ENCODE assay signal across 10 cellular contexts in genomic region chr7:117023325-117023854, GRCh38.
A peak's percentile ranks its signal among the peaks of the same experiment; 100 is the strongest.
DNase-seq lines count a peak whose midpoint lies in the region; ATAC-seq and TF ChIP-seq lines count a peak whose summit lies in the region.
"Had no signal": no experiment of that assay in that cellular context is flagged by ENCODE, and none has a peak within 500 bp of the region (broad histone marks: within the 10 kb centered on the region; RNA-seq: fewer than 3 reads in every experiment).

No MANE protein-coding gene starts in this region.

- intact Hi-C loops in tibial artery (cut with DNase I; ENCODE audit: low total_unique reads) (loop anchor here (10.0 kb wide), 1 partner anchor 61 kb away; no protein-coding TSS in a partner anchor), natural killer cell (cut with micrococcal nuclease) (no loop called here)

- TF ChIP-seq CTCF in OCI-LY3 (IDR thresholded peaks at IDR 0.05; ENCODE audit: low read depth, low read length) (no peak), tibial artery (IDR thresholded peaks at IDR 0.05) (no peak), natural killer cell (IDR thresholded peaks at IDR 0.05) (no peak)

- CTCF ChIA-PET in activated naive CD4-positive, alpha-beta T cell treated with anti-CD3 and anti-CD28 coated beads, Interleukin-2, amount 10 ng/mL, durations not matched to agents 7 days and 5 days (lab: Charles Lee), result interaction anchor here (0.7 to 1.6 kb wide), 2 partner anchors 15 to 104 kb away, joined by 3 read pairs; no protein-coding TSS in a partner anchor

- no peaks in the 10 kb centered on the region for H3K9me3 Mint-ChIP-seq in activated naive CD4-positive, alpha-beta T cell treated with anti-CD3 and anti-CD28 coated beads, Interleukin-2, amount 50 U/mL, for 72 hours
- H3K9me3 Mint-ChIP-seq in activated naive CD4-positive, alpha-beta T cell treated with anti-CD3 and anti-CD28 coated beads, Interleukin-2, amount 10 ng/mL, durations not matched to agents 7 days and 5 days, result no peaks in the 10 kb centered on the region
- H3K9me3 Mint-ChIP-seq in natural killer cell, result no peaks in the 10 kb centered on the region

- H3K4me3 ChIP-seq in OCI-LY3 (ENCODE audit: low read length) (no peak overlapping the region), tibial artery (peak overlapping the region; percentile 50 to 54)

- no peak for DNase-seq in activated naive CD4-positive, alpha-beta T cell treated with anti-CD3 and anti-CD28 coated beads, Interleukin-2, amount 50 U/mL, for 72 hours (ENCODE audit: low spot score in 2 of 2)
- no peak for DNase-seq in activated naive CD4-positive, alpha-beta T cell treated with anti-CD3 and anti-CD28 coated beads, Interleukin-2, amount 10 ng/mL, durations not matched to agents 7 days and 5 days
- DNase-seq in tibial artery, result no peak
- no peak for DNase-seq in iPS-NIHi7 (ENCODE audit: extremely low spot score)
- DNase-seq in natural killer cell, result no peak
- DNase-seq: islet precursor cell, RPMI8226 had no signal

- no peak overlapping the region for H3K4me3 Mint-ChIP-seq in activated naive CD4-positive, alpha-beta T cell treated with anti-CD3 and anti-CD28 coated beads, Interleukin-2, amount 10 ng/mL, durations not matched to agents 7 days and 5 days
- H3K4me3 Mint-ChIP-seq in natural killer cell, result no peak overlapping the region

- peak; percentile 44 to 59 for ATAC-seq in activated naive CD4-positive, alpha-beta T cell treated with anti-CD3 and anti-CD28 coated beads, Interleukin-2, amount 50 U/mL, for 72 hours
- peak; percentile 80 for ATAC-seq in HG02852 (IDR thresholded peaks at IDR 0.05; ENCODE audit: unreplicated experiment)
- ATAC-seq in natural killer cell, result no peak
- no peak for ATAC-seq in activated CD4-positive, CD25-positive, alpha-beta regulatory T cell treated with anti-CD3 and anti-CD28 coated beads, Interleukin-2, amount 50 U/mL, for 24 hours

- H3K9me3 ChIP-seq in OCI-LY3 (ENCODE audit: insufficient read depth, low read length) (no peaks in the 10 kb centered on the region), tibial artery (no peaks in the 10 kb centered on the region)

- H3K36me3 ChIP-seq in OCI-LY3 (replicated peaks; ENCODE audit: low read depth, low read length) (peaks cover 39% of the 10 kb centered on the region), tibial artery (no peaks in the 10 kb centered on the region)

- H3K9ac ChIP-seq in OCI-LY3 (ENCODE audit: low read length), result no peak overlapping the region

- H3K27ac ChIP-seq in OCI-LY3 (ENCODE audit: low read length) (no peak overlapping the region), tibial artery (peak overlapping the region; percentile 77 to 83)

- H2AFZ ChIP-seq in OCI-LY3 (ENCODE audit: low read depth, low read length), result no peak overlapping the region

- H3K27me3 ChIP-seq in OCI-LY3 (ENCODE audit: low read depth, low read length) (no peaks in the 10 kb centered on the region), tibial artery (no peaks in the 10 kb centered on the region)

- H3K27me3 Mint-ChIP-seq in activated naive CD4-positive, alpha-beta T cell treated with anti-CD3 and anti-CD28 coated beads, Interleukin-2, amount 10 ng/mL, durations not matched to agents 7 days and 5 days, result no peaks in the 10 kb centered on the region
- no peaks in the 10 kb centered on the region for H3K27me3 Mint-ChIP-seq in natural killer cell (ENCODE audit: low read depth in 2 of 2)

- peaks cover 7% of the 10 kb centered on the region for H3K4me1 Mint-ChIP-seq in activated naive CD4-positive, alpha-beta T cell treated with anti-CD3 and anti-CD28 coated beads, Interleukin-2, amount 10 ng/mL, durations not matched to agents 7 days and 5 days
- peaks cover 4 to 13% of the 10 kb centered on the region in 2 donors for H3K4me1 Mint-ChIP-seq in natural killer cell

- H3K27ac Mint-ChIP-seq in activated naive CD4-positive, alpha-beta T cell treated with anti-CD3 and anti-CD28 coated beads, Interleukin-2, amount 50 U/mL, for 72 hours, result no peak overlapping the region
- no peak overlapping the region for H3K27ac Mint-ChIP-seq in activated naive CD4-positive, alpha-beta T cell treated with anti-CD3 and anti-CD28 coated beads, Interleukin-2, amount 10 ng/mL, durations not matched to agents 7 days and 5 days
- H3K27ac Mint-ChIP-seq in natural killer cell, result no peak overlapping the region

- H3K4me1 ChIP-seq in OCI-LY3 (ENCODE audit: low read length) (peaks cover 30% of the 10 kb centered on the region), tibial artery (peaks cover 0 to 75% (median 12%) of the 10 kb centered on the region in 4 donors)

- H3K4me2 ChIP-seq in OCI-LY3 (ENCODE audit: low read length), result peak overlapping the region; percentile 39

- H4K20me1 ChIP-seq in OCI-LY3 (ENCODE audit: insufficient read depth, low read length), result peaks cover 85% of the 10 kb centered on the region

- H3K36me3 Mint-ChIP-seq in activated naive CD4-positive, alpha-beta T cell treated with anti-CD3 and anti-CD28 coated beads, Interleukin-2, amount 50 U/mL, for 72 hours, result no peaks in the 10 kb centered on the region
- H3K36me3 Mint-ChIP-seq in activated naive CD4-positive, alpha-beta T cell treated with anti-CD3 and anti-CD28 coated beads, Interleukin-2, amount 10 ng/mL, durations not matched to agents 7 days and 5 days, result no peaks in the 10 kb centered on the region
- no peaks in the 10 kb centered on the region for H3K36me3 Mint-ChIP-seq in natural killer cell

- peaks cover 98% of the 10 kb centered on the region for H3K79me2 ChIP-seq in OCI-LY3 (ENCODE audit: low read length)

Comparison
In these comparisons a context has a peak if more than half of its experiments do, and no peak if none do; other contexts are left out.
1. ATAC-seq: peak in activated naive CD4-positive, alpha-beta T cell treated with anti-CD3 and anti-CD28 coated beads, Interleukin-2, amount 50 U/mL, for 72 hours (2 of 2) and HG02852 (single experiment); none in natural killer cell (0 of 3) and activated CD4-positive, CD25-positive, alpha-beta regulatory T cell treated with anti-CD3 and anti-CD28 coated beads, Interleukin-2, amount 50 U/mL, for 24 hours (0 of 2).